12 cellular contexts compared by ENCODE assay signal in genomic region chr5:131110256-131110594, GRCh38.
"Had no signal": no experiment of that assay in that cellular context is flagged by ENCODE, and none has a peak within 500 bp of the region (broad histone marks: within the 10 kb centered on the region; RNA-seq: fewer than 3 reads in every experiment).

No MANE protein-coding gene starts in this region.

- H3K36me3 ChIP-seq: esophagus squamous epithelium, gastrocnemius medialis, thoracic aorta had no signal

- H3K4me3 ChIP-seq: esophagus squamous epithelium, gastrocnemius medialis, thoracic aorta had no signal

- H3K36me3 Mint-ChIP-seq: type B pancreatic cell had no signal

- H3K9me3 Mint-ChIP-seq: endodermal cell, type B pancreatic cell had no signal

- H3K9me3 ChIP-seq: esophagus squamous epithelium, gastrocnemius medialis, thoracic aorta had no signal

- DNase-seq: activated naive CD4-positive, alpha-beta T cell treated with Interleukin-2 at 50 U/mL for 16 hours; activated T-cell treated with anti-CD3 and anti-CD28 coated beads, Interleukin-2, amount 50 U/mL, for 48 hours; cerebellar nuclear complex; cortex of kidney; esophagus squamous epithelium; gastrocnemius medialis; islet precursor cell; left cardiac atrium; stimulated activated CD8-positive, alpha-beta memory T cell treated with anti-CD3 and anti-CD28 coated beads, Interleukin-4, amount 100 ng/mL, for 48 hours had no signal

- H3K27me3 Mint-ChIP-seq: type B pancreatic cell had no signal

- H3K4me1 ChIP-seq: esophagus squamous epithelium, gastrocnemius medialis had no signal

- H3K4me3 Mint-ChIP-seq: endodermal cell, type B pancreatic cell had no signal

- H3K27me3 ChIP-seq: esophagus squamous epithelium, gastrocnemius medialis had no signal

- H3K4me1 Mint-ChIP-seq: endodermal cell had no signal

- H3K27ac ChIP-seq: esophagus squamous epithelium, gastrocnemius medialis, thoracic aorta had no signal

- H3K27ac Mint-ChIP-seq: endodermal cell, type B pancreatic cell had no signal

- ATAC-seq: gastrocnemius medialis had no signal
